In the genomic region with DNA sequence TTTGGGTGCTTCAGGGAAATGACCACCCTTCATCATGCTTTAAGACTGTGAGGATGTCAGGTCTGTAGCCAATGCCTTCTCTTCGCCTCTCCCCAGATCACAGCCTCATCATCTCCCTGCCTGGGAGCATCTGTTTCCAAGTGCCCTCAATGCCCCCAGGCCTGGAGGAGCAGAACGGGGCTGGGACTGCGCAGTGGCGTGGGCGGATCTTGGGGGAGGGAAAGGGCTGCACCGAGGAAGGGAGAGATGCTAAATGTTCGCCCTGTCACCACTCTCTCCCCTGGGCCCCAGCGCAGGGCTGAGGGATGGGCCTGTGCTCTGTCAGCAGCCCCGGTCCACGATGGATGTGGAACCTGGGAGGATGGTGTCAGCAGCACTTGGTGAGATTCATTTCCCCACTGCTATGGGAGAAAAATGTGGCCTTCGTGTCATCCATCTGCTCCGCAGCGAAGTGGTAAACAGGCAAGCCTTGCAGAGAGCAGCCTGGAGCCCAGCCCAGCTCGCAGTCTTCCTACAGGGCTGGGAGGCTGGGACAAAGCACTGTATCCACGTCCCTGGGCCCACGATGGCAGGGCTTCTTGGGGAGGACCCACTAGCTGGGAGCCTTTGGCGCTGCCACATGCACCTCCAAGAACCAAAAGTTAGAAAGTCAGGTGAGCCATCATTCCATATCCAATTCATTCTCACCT, we compare ENCODE assay signal across 1 cellular context.
TF ChIP-seq lines count a peak whose summit lies in the region.

No MANE protein-coding gene starts in this region.

TF ChIP-seq in SK-N-SH, 30 proteins besides CTCF, POLR2A, EP300 and RAD21 (continued from another document):
- TF ChIP-seq CHD2 (IDR thresholded peaks at IDR 0.05; ENCODE audit: low read length, partially characterized antibody) = no peak
- TF ChIP-seq, protein P1, sequence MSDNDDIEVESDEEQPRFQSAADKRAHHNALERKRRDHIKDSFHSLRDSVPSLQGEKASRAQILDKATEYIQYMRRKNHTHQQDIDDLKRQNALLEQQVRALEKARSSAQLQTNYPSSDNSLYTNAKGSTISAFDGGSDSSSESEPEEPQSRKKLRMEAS (IDR thresholded peaks at IDR 0.05; ENCODE audit: low read depth) = no peak
- no peak for TF ChIP-seq GABPA (IDR thresholded peaks at IDR 0.05; ENCODE audit: low read depth)
- TF ChIP-seq FOSL2 (IDR thresholded peaks at IDR 0.05; ENCODE audit: borderline replicate concordance, low read depth) = no peak
- no peak for TF ChIP-seq NFIC (IDR thresholded peaks at IDR 0.05; ENCODE audit: borderline replicate concordance)
- TF ChIP-seq MXI1 (IDR thresholded peaks at IDR 0.05; ENCODE audit: low read depth, low read length) = no peak
